11 cellular contexts compared by ENCODE assay signal in the genomic region with DNA sequence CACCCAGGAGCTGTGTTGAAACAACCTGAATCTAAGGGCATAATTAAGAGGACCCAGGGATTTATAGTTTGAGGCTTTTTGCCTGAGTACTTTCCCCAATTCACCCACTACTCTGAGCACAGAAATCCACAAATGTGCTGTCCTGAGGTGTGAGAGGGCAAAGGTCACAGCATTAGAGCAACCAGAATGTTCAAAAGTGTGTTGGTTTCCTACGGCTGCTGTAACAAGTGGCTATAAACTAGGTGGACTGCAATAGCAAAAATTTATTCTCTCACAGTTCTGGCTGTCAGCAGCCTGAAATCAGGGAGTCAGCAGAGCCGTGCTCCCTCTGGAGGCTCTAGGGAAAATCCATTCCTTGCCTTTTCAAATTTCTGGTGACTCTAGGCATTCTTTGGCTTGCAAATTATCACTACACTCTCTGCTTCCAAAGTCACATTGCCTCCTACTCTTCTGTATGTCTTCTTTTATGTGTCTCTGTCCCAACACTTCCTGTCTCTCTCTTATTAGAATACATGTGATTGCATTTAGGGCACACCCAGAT.
DNase-seq lines count a peak whose midpoint lies in the region; ATAC-seq, FAIRE-seq and TF ChIP-seq lines count a peak whose summit lies in the region.
"Had no signal": no experiment of that assay in that cellular context is flagged by ENCODE, and none has a peak within 500 bp of the region (broad histone marks: within the 10 kb centered on the region; RNA-seq: fewer than 3 reads in every experiment).

No MANE protein-coding gene starts in this region.

- no peak overlapping the region for H3K4me3 ChIP-seq in PC-3 (ENCODE audit: low read length)
- no peak overlapping the region for H3K4me3 ChIP-seq in endodermal cell (ENCODE audit: low read length)
- H3K4me3 ChIP-seq in Karpas-422 (ENCODE audit: low read length): no peak overlapping the region

- H3F3A ChIP-seq in PC-3 (ENCODE audit: low read length, unreplicated experiment): no peaks in the 10 kb centered on the region

- H3K4me1 Mint-ChIP-seq in endodermal cell (no peaks in the 10 kb centered on the region), neural crest cell (no peaks in the 10 kb centered on the region)
- H3K4me1 Mint-ChIP-seq: activated naive CD4-positive, alpha-beta T cell treated with anti-CD3 and anti-CD28 coated beads, Interleukin-2, amount 50 U/mL, for 24 hours had no signal

- no peak for TF ChIP-seq POLR2A in GM12892 (IDR thresholded peaks at IDR 0.05; ENCODE audit: low read depth, low read length)

- H3K9me2 ChIP-seq in PC-3 (replicated peaks; ENCODE audit: low read length) (no peaks in the 10 kb centered on the region), Karpas-422 (replicated peaks; ENCODE audit: insufficient read depth, low read length) (no peaks in the 10 kb centered on the region)

- TF ChIP-seq CTCF in PC-3 (conservative IDR thresholded peaks at IDR 0.05; ENCODE audit: low read depth, low read length): peak; percentile 35; the same call in 1 of the 2 replicates
- TF ChIP-seq CTCF in endodermal cell (conservative IDR thresholded peaks at IDR 0.05): peak; percentile 66
- peak; percentile 36 for TF ChIP-seq CTCF in neural crest cell (conservative IDR thresholded peaks at IDR 0.05)

- WGBS in endodermal cell (ENCODE audit: insufficient coverage in 1 of 2, insufficient read length in 1 of 2), 2 experiments: 44 to 67% methylated on average over 2 of the region's 2 CpGs

- H3K9ac ChIP-seq in PC-3 (ENCODE audit: low read length): no peak overlapping the region
- no peak overlapping the region for H3K9ac ChIP-seq in endodermal cell (ENCODE audit: extremely low read depth, low read length, poor library complexity, severe bottlenecking)
- H3K9ac ChIP-seq in Karpas-422 (ENCODE audit: low read length): no peak overlapping the region

- peak; percentile 58 for DNase-seq in EH (ENCODE audit: low read depth)
- no peak for DNase-seq in PC-3
- DNase-seq in endodermal cell: no peak
- no peak for DNase-seq in neural crest cell (ENCODE audit: low read depth, low spot score)
- DNase-seq in GM12892 (ENCODE audit: insufficient read length): no peak
- no peak for DNase-seq in retina
- no peak for DNase-seq in Karpas-422
- DNase-seq: activated CD4-positive, alpha-beta T cell treated with anti-CD3 and anti-CD28 coated beads, Interleukin-2, amount 50 U/mL, for 48 hours; NCI-H1092 had no signal

- no peaks in the 10 kb centered on the region for H3K79me2 ChIP-seq in PC-3 (ENCODE audit: low read length)
- no peaks in the 10 kb centered on the region for H3K79me2 ChIP-seq in Karpas-422 (ENCODE audit: low read length)

- BruUV-seq in PC-3 (replicated peaks; lab: Mats Ljungman, UMichigan): no TSS peak

- H3K9me3 ChIP-seq in PC-3 (ENCODE audit: low read length): no peaks in the 10 kb centered on the region
- H3K9me3 ChIP-seq in endodermal cell (ENCODE audit: control insufficient read depth, low read length): no peaks in the 10 kb centered on the region
- H3K9me3 ChIP-seq in Karpas-422 (ENCODE audit: low read length): no peaks in the 10 kb centered on the region

- ATAC-seq in PC-3: peak; percentile 46; the same call in 1 of the 2 replicates
- ATAC-seq in GM19467 (IDR thresholded peaks at IDR 0.05; ENCODE audit: unreplicated experiment): no peak

- no peaks in the 10 kb centered on the region for H3K36me3 ChIP-seq in PC-3 (ENCODE audit: low read depth, low read length)
- H3K36me3 ChIP-seq in endodermal cell (ENCODE audit: control insufficient read depth, insufficient read depth, low read length): no peaks in the 10 kb centered on the region
- no peaks in the 10 kb centered on the region for H3K36me3 ChIP-seq in Karpas-422 (ENCODE audit: insufficient read depth, low read length)

- H3K27ac Mint-ChIP-seq in endodermal cell: no peak overlapping the region
- no peak overlapping the region for H3K27ac Mint-ChIP-seq in neural crest cell (ENCODE audit: unreplicated experiment)
- H3K27ac Mint-ChIP-seq: activated naive CD4-positive, alpha-beta T cell treated with anti-CD3 and anti-CD28 coated beads, Interleukin-2, amount 50 U/mL, for 24 hours had no signal

- H3K4me1 ChIP-seq in PC-3 (ENCODE audit: insufficient read depth, low read length) (peaks cover 9% of the 10 kb centered on the region), endodermal cell (ENCODE audit: control insufficient read depth, insufficient read depth, low read length) (no peaks in the 10 kb centered on the region), Karpas-422 (ENCODE audit: low read length) (no peaks in the 10 kb centered on the region)

- H3K36me3 Mint-ChIP-seq in endodermal cell (ENCODE audit: low read depth) (no peaks in the 10 kb centered on the region), neural crest cell (ENCODE audit: low read depth) (no peaks in the 10 kb centered on the region)

- H2AFZ ChIP-seq in PC-3 (ENCODE audit: low read length) (no peak overlapping the region), Karpas-422 (ENCODE audit: low read length) (no peak overlapping the region)

- CTCF ChIA-PET in PC-3 (lab: Charles Lee): no interaction called here

- no peak overlapping the region for H3K4me2 ChIP-seq in PC-3 (ENCODE audit: low read length)
- no peak overlapping the region for H3K4me2 ChIP-seq in Karpas-422 (ENCODE audit: low read depth, low read length, poor library complexity, severe bottlenecking)

- H3K27ac ChIP-seq in PC-3 (ENCODE audit: low read length): no peak overlapping the region
- no peak overlapping the region for H3K27ac ChIP-seq in endodermal cell (ENCODE audit: low read depth, low read length)
- H3K27ac ChIP-seq in Karpas-422 (ENCODE audit: low read length): no peak overlapping the region

- no peaks in the 10 kb centered on the region for H4K20me1 ChIP-seq in PC-3 (ENCODE audit: low read length)
- H4K20me1 ChIP-seq in Karpas-422 (ENCODE audit: insufficient read depth, low read depth, low read length): peaks cover 9% of the 10 kb centered on the region; the same call in 1 of the 2 replicates

- FAIRE-seq in GM12892 (lab: Jason Lieb, UNC): no peak

- H3K27me3 Mint-ChIP-seq in endodermal cell (ENCODE audit: insufficient read depth) (no peaks in the 10 kb centered on the region), neural crest cell (ENCODE audit: low read depth) (no peaks in the 10 kb centered on the region)
- H3K27me3 Mint-ChIP-seq: activated naive CD4-positive, alpha-beta T cell treated with anti-CD3 and anti-CD28 coated beads, Interleukin-2, amount 50 U/mL, for 24 hours had no signal

- POLR2A ChIA-PET in PC-3 (lab: Charles Lee; ENCODE audit: unreplicated experiment): no interaction called here

- intact Hi-C loops in PC-3 (cut with micrococcal nuclease): no loop called here

- H3K4me3 Mint-ChIP-seq in endodermal cell (no peak overlapping the region), neural crest cell (no peak overlapping the region)
- H3K4me3 Mint-ChIP-seq: activated naive CD4-positive, alpha-beta T cell treated with anti-CD3 and anti-CD28 coated beads, Interleukin-2, amount 50 U/mL, for 24 hours had no signal

- no peaks in the 10 kb centered on the region for H3K9me3 Mint-ChIP-seq in endodermal cell
- H3K9me3 Mint-ChIP-seq in neural crest cell: no peaks in the 10 kb centered on the region

- H3K27me3 ChIP-seq in PC-3 (ENCODE audit: low read length) (no peaks in the 10 kb centered on the region), endodermal cell (ENCODE audit: control insufficient read depth, insufficient read depth, low read length, poor library complexity, severe bottlenecking) (no peaks in the 10 kb centered on the region), Karpas-422 (ENCODE audit: low read length) (no peaks in the 10 kb centered on the region)
